ENCODE assay signal across 9 cellular contexts in genomic region chr7:66920256-66920655, GRCh38. TPM values are rescaled to one million over a fixed set of nuclear protein-coding genes. Genes with fewer than 3 reads are reported as not detected.
DNase-seq lines count a peak whose midpoint lies in the region; ATAC-seq and TF ChIP-seq lines count a peak whose summit lies in the region.
"Had no signal": no experiment of that assay in that cellular context is flagged by ENCODE, and none has a peak within 500 bp of the region (broad histone marks: within the 10 kb centered on the region; RNA-seq: fewer than 3 reads in every experiment).

No MANE protein-coding gene starts in this region.

- DNase-seq in Peyer's patch: no peak
- DNase-seq in erythroblast (lab: John Stamatoyannopoulos, UW): peak; percentile 30 to 47
- no peak for DNase-seq in gastrocnemius medialis
- DNase-seq in DMS153 (lab: John Stamatoyannopoulos, UW): no peak
- no peak for DNase-seq in amniotic stem cell (lab: John Stamatoyannopoulos, UW)
- DNase-seq in hippocampal formation (lab: John Stamatoyannopoulos, UW): no peak
- DNase-seq: NCI-H1436 treated with DMSO at 0.1 percent for 48 hours had no signal

- ATAC-seq in gastrocnemius medialis: no peak
- ATAC-seq in HG03571 (IDR thresholded peaks at IDR 0.05; ENCODE audit: unreplicated experiment): no peak

- H3K36me3 ChIP-seq in Peyer's patch (peaks cover 0 to 7% (median 0%) of the 10 kb centered on the region in 3 donors), gastrocnemius medialis (no peaks in the 10 kb centered on the region)

- H3K27me3 ChIP-seq in Peyer's patch: no peaks in the 10 kb centered on the region
- no peaks in the 10 kb centered on the region for H3K27me3 ChIP-seq in gastrocnemius medialis

- H3K4me3 ChIP-seq in GM12875 (ENCODE audit: low read depth, low read length) (peak overlapping the region; percentile 84), Peyer's patch (peak overlapping the region; percentile 85 to 95 (median 92)), gastrocnemius medialis (peak overlapping the region; percentile 80 to 93 (median 91))

- no peaks in the 10 kb centered on the region for H3K9me3 ChIP-seq in Peyer's patch
- H3K9me3 ChIP-seq in gastrocnemius medialis: no peaks in the 10 kb centered on the region

- peaks cover 0 to 23% (median 3%) of the 10 kb centered on the region in 4 donors for H3K4me1 ChIP-seq in Peyer's patch
- H3K4me1 ChIP-seq in gastrocnemius medialis: peaks cover 36 to 49% of the 10 kb centered on the region in 2 donors

- in situ Hi-C loops in gastrocnemius medialis (cut with MboI; ENCODE audit: low sequenced_read_pairs in 4 of 4): loop anchor here in 1 of 4 donors (10.0 kb wide), 1 partner anchor 75 kb away; no protein-coding TSS in a partner anchor

- H3K27ac ChIP-seq in Peyer's patch: peak overlapping the region in 3 of 4 donors; percentile 87 to 92 (median 87)
- H3K27ac ChIP-seq in gastrocnemius medialis: peak overlapping the region; percentile 77 to 90 (median 84)

- intact Hi-C loops in gastrocnemius medialis (cut with DNase I; ENCODE audit: low total_unique reads): loop anchor here (5.0 kb wide), 3 partner anchors 72 to 1168 kb away; no protein-coding TSS in a partner anchor

- TF ChIP-seq CTCF in GM12875 (IDR thresholded peaks at IDR 0.05; ENCODE audit: borderline replicate concordance, insufficient read depth, low read depth, low read length) (no peak), Peyer's patch (IDR thresholded peaks at IDR 0.05) (no peak), gastrocnemius medialis (IDR thresholded peaks at IDR 0.05 in 4 of 5, conservative IDR thresholded peaks at IDR 0.05 in 1 of 5) (no peak)

- no peak for TF ChIP-seq POLR2A in Peyer's patch (IDR thresholded peaks at IDR 0.05)
- TF ChIP-seq POLR2A in erythroblast (IDR thresholded peaks at IDR 0.05; ENCODE audit: low read length): no peak
- TF ChIP-seq POLR2A in gastrocnemius medialis (IDR thresholded peaks at IDR 0.05): no peak

RNA-seq across cellular contexts. Expression of gene TMEM248, which starts 0.8 kb away (rescaled TPM):
- total RNA-seq in Peyer's patch: 100 to 1,000 TPM in 3 of 4 donors, 10 to 100 TPM in 1; 61.9 to 125 (median 115) TPM
- total RNA-seq in gastrocnemius medialis: 10 to 100 TPM; 53.2 to 65.9 (median 60.3) TPM

Comparison
In these comparisons a context has a peak if more than half of its experiments do, and no peak if none do; other contexts are left out.
1. DNase-seq: peak in erythroblast (2 of 2); none in Peyer's patch (0 of 3), gastrocnemius medialis (0 of 2), DMS153 (single experiment), amniotic stem cell (single experiment) and hippocampal formation (0 of 2).
2. Peak in every context shown above with its lines, with median percentiles within 50 percentile points of each other: H3K4me3 ChIP-seq.